8 cellular contexts compared by ENCODE assay signal in the genomic region with DNA sequence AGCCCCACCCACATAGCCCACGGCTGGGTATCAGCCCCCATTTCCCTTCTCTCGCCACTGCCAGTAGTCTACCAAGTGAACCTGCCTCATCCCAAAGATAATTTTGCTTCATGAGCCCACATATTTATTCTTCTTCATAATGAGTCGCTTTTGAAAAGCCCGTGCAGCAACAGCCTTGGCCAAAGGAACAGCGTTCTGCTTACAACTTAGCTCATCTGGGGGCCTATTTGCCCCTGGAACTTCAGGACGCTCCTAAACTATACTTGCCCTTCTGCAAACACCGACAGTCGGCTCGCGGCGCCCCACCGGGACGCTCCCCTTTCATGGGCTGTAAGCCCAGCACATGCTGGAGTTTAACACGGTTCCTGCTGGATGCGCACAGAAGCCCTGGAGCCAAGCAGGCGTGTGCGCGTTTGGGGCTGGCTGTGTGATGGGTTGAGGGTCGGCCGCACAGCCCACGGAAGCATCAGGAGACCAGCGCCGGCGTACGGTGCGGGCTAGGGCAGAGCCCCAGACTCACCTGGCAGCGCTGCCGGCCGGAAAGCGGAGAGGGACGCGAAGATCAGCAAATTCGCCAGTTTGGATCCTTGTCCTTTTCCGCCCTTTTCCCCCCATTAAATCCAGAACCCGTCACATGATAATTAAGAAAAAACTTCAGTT. TPM values are rescaled to one million over a fixed set of nuclear protein-coding genes. Genes with fewer than 3 reads are reported as not detected.
DNase-seq lines count a peak whose midpoint lies in the region; ATAC-seq and TF ChIP-seq lines count a peak whose summit lies in the region.

No MANE protein-coding gene starts in this region.

- peak overlapping the region; percentile 69 for H2BK5ac ChIP-seq in trophoblast cell (ENCODE audit: low read depth, low read length, poor library complexity)

- no peak for DNase-seq in T-helper 2 cell treated with Interferon-gamma antibody and Interleukin-4, amounts not matched to agents 5 μg/mL and 100 μg/mL, for 36 hours (ENCODE audit: low spot score)
- DNase-seq in trophoblast cell (peak in 1 of 2 donors; percentile 7), DMS53 treated with DMSO at 0.1 percent for 48 hours (lab: John Stamatoyannopoulos, UW; ENCODE audit: unreplicated experiment) (no peak)
- no peak for DNase-seq in effector CD4-positive, alpha-beta T cell

- H3K27me3 ChIP-seq in BLaER1, result no peaks in the 10 kb centered on the region
- no peaks in the 10 kb centered on the region for H3K27me3 ChIP-seq in gastroesophageal sphincter
- H3K27me3 ChIP-seq in trophoblast cell (ENCODE audit: insufficient read depth, low read length), result no peaks in the 10 kb centered on the region

- H2AFZ ChIP-seq in trophoblast cell (ENCODE audit: insufficient read depth, low read length, poor library complexity), result peak overlapping the region; percentile 76

- H2BK120ac ChIP-seq in trophoblast cell (ENCODE audit: insufficient read depth, low read length, poor library complexity), result peak overlapping the region; percentile 72

- H3K9ac ChIP-seq in BLaER1 (peak overlapping the region; percentile 89), trophoblast cell (ENCODE audit: low read length) (peak overlapping the region; percentile 95)

- peak in 1 of 2 donors; percentile 12 for TF ChIP-seq POLR2A in gastroesophageal sphincter (IDR thresholded peaks at IDR 0.05)

- H3K27me3 Mint-ChIP-seq in T-helper 2 cell treated with Interferon-gamma antibody and Interleukin-4, amounts not matched to agents 5 μg/mL and 100 μg/mL, for 36 hours (ENCODE audit: low read depth), result no peaks in the 10 kb centered on the region

- peak overlapping the region; percentile 93 for H3K4me2 ChIP-seq in BLaER1
- H3K4me2 ChIP-seq in trophoblast cell (ENCODE audit: low read length), result peak overlapping the region; percentile 82

- no peak for TF ChIP-seq EP300 in gastroesophageal sphincter (IDR thresholded peaks at IDR 0.05)

- H3K4me1 ChIP-seq in BLaER1, result peaks cover 44% of the 10 kb centered on the region
- H3K4me1 ChIP-seq in gastroesophageal sphincter, result peaks cover 0 to 65% (median 7%) of the 10 kb centered on the region in 3 donors
- no peaks in the 10 kb centered on the region for H3K4me1 ChIP-seq in trophoblast cell (ENCODE audit: control insufficient read depth in 1 of 2, insufficient read depth in 2 of 2, low read length in 2 of 2)

- peak overlapping the region; percentile 86 for H4K12ac ChIP-seq in trophoblast cell (ENCODE audit: low read depth, low read length)

- H3K23ac ChIP-seq in trophoblast cell (ENCODE audit: low read length), result no peak overlapping the region

- peak overlapping the region; percentile 73 for H2AK5ac ChIP-seq in trophoblast cell (ENCODE audit: low read length)

- peaks cover 31% of the 10 kb centered on the region for H4K20me1 ChIP-seq in BLaER1

- peaks cover 52% of the 10 kb centered on the region for H3K36me3 Mint-ChIP-seq in T-helper 2 cell treated with Interferon-gamma antibody and Interleukin-4, amounts not matched to agents 5 μg/mL and 100 μg/mL, for 36 hours (ENCODE audit: low read depth)

- H3K79me2 ChIP-seq in trophoblast cell (ENCODE audit: control insufficient read depth, insufficient read depth, low read length, poor library complexity), result peaks cover 13% of the 10 kb centered on the region

- H3K14ac ChIP-seq in trophoblast cell (ENCODE audit: low read length), result peak overlapping the region; percentile 92

- H3K36me3 ChIP-seq in BLaER1 (peaks cover 15% of the 10 kb centered on the region), gastroesophageal sphincter (peaks cover 0 to 24% of the 10 kb centered on the region in 2 donors), trophoblast cell (ENCODE audit: control insufficient read depth in 1 of 2, insufficient read depth in 2 of 2, low read length in 2 of 2) (peaks cover 5 to 7% of the 10 kb centered on the region in 2 experiments)

- H3K4me3 Mint-ChIP-seq in T-helper 2 cell treated with Interferon-gamma antibody and Interleukin-4, amounts not matched to agents 5 μg/mL and 100 μg/mL, for 36 hours, result peak overlapping the region; percentile 98

- no peak for TF ChIP-seq CTCF in gastroesophageal sphincter (IDR thresholded peaks at IDR 0.05)

- peak overlapping the region; percentile 90 for H3K18ac ChIP-seq in trophoblast cell (ENCODE audit: low read length)

- peak; percentile 24 for ATAC-seq in GM19025 (IDR thresholded peaks at IDR 0.05; ENCODE audit: low read depth, unreplicated experiment)
- ATAC-seq in HG03066 (IDR thresholded peaks at IDR 0.05; ENCODE audit: low read depth, unreplicated experiment), result peak; percentile 26
- peak; percentile 8 for ATAC-seq in gastroesophageal sphincter

- H3K4me3 ChIP-seq in BLaER1 (peak overlapping the region; percentile 93), gastroesophageal sphincter (peak overlapping the region; percentile 81 to 88), trophoblast cell (ENCODE audit: low read depth, low read length) (peak overlapping the region; percentile 97)

- 0% methylated on average over 5 to 14 of the region's 35 CpGs for WGBS in gastroesophageal sphincter (ENCODE audit: low coverage in 1 of 2), 2 donors
- WGBS in trophoblast cell (ENCODE audit: extremely low coverage, insufficient coverage, insufficient read length), result no CpG with 5 or more reads among the region's 35 CpGs

- H3K9me3 ChIP-seq in BLaER1 (no peaks in the 10 kb centered on the region), gastroesophageal sphincter (no peaks in the 10 kb centered on the region), trophoblast cell (ENCODE audit: insufficient read depth, low read depth, low read length) (no peaks in the 10 kb centered on the region)

- H3K27ac Mint-ChIP-seq in T-helper 2 cell treated with Interferon-gamma antibody and Interleukin-4, amounts not matched to agents 5 μg/mL and 100 μg/mL, for 36 hours, result peak overlapping the region; percentile 96

- peaks cover 59% of the 10 kb centered on the region for H3K4me1 Mint-ChIP-seq in T-helper 2 cell treated with Interferon-gamma antibody and Interleukin-4, amounts not matched to agents 5 μg/mL and 100 μg/mL, for 36 hours (ENCODE audit: low read depth)

- H4K91ac ChIP-seq in trophoblast cell (ENCODE audit: low read depth, low read length), result peak overlapping the region; percentile 86

- H3K4ac ChIP-seq in trophoblast cell (ENCODE audit: low read depth, low read length), result peak overlapping the region; percentile 63

- peak overlapping the region; percentile 95 for H4K8ac ChIP-seq in trophoblast cell (ENCODE audit: low read depth, low read length)

- H2BK12ac ChIP-seq in trophoblast cell (ENCODE audit: low read length), result peak overlapping the region; percentile 17

- peaks cover 12% of the 10 kb centered on the region for H3K79me1 ChIP-seq in trophoblast cell (ENCODE audit: low read length)

- peak overlapping the region; percentile 85 for H3K27ac ChIP-seq in BLaER1
- peak overlapping the region; percentile 68 to 93 (median 90) for H3K27ac ChIP-seq in gastroesophageal sphincter
- H3K27ac ChIP-seq in trophoblast cell (ENCODE audit: low read depth, low read length), result peak overlapping the region; percentile 76

- no peaks in the 10 kb centered on the region for H3K9me3 Mint-ChIP-seq in T-helper 2 cell treated with Interferon-gamma antibody and Interleukin-4, amounts not matched to agents 5 μg/mL and 100 μg/mL, for 36 hours

RNA-seq across cellular contexts. Expression of gene TMEM60, which starts 0.4 kb away (rescaled TPM):
- total RNA-seq in gastroesophageal sphincter, result 10 to 100 TPM; 10.6 to 15.7 (median 13.9) TPM
- polyA plus RNA-seq in trophoblast cell (2013), result 18.3 and 19.1 TPM in 2 replicates

RNA-seq across cellular contexts. Expression of gene PHTF2, which starts 0.7 kb away (rescaled TPM):
- 10 to 100 TPM; 15.1 to 28.8 (median 20.1) TPM for total RNA-seq in gastroesophageal sphincter
- polyA plus RNA-seq in trophoblast cell (2013), result 35.9 and 37.1 TPM in 2 replicates
